8 cellular contexts compared by ENCODE assay signal in genomic region chr9:115373000-115373709, GRCh38.
DNase-seq lines count a peak whose midpoint lies in the region; ATAC-seq and TF ChIP-seq lines count a peak whose summit lies in the region.

No MANE protein-coding gene starts in this region.

- peak; percentile 74 for ATAC-seq in HG03469 (IDR thresholded peaks at IDR 0.05; ENCODE audit: unreplicated experiment)
- peak; percentile 68 for ATAC-seq in stimulated activated naive CD8-positive, alpha-beta T cell treated with anti-CD3 and anti-CD28 coated beads, Interleukin-15, Interleukin-2, amounts not matched to agents 100 U/mL and 50 U/mL, for 24 hours

- peaks cover 1% of the 10 kb centered on the region for H3K9me3 Mint-ChIP-seq in endodermal cell

- no peaks in the 10 kb centered on the region for H3K27me3 Mint-ChIP-seq in endodermal cell (ENCODE audit: insufficient read depth)

- H3K27ac ChIP-seq in endodermal cell (ENCODE audit: low read depth, low read length) (no peak overlapping the region), thyroid gland (no peak overlapping the region)

- TF ChIP-seq POLR2A in thyroid gland (IDR thresholded peaks at IDR 0.05), result no peak

- peaks cover 8% of the 10 kb centered on the region for H3K9me3 ChIP-seq in endodermal cell (ENCODE audit: control insufficient read depth, low read length)
- H3K9me3 ChIP-seq in thyroid gland, result no peaks in the 10 kb centered on the region

- H3K36me3 Mint-ChIP-seq in endodermal cell (ENCODE audit: low read depth), result peaks cover 8% of the 10 kb centered on the region

- H3K27ac Mint-ChIP-seq in endodermal cell, result peak overlapping the region; percentile 71

- H3K4me1 ChIP-seq in endodermal cell (ENCODE audit: control insufficient read depth, insufficient read depth, low read length) (no peaks in the 10 kb centered on the region), thyroid gland (no peaks in the 10 kb centered on the region)

- H3K9ac ChIP-seq in endodermal cell (ENCODE audit: extremely low read depth, low read length, poor library complexity, severe bottlenecking), result no peak overlapping the region

- no peak overlapping the region for H3K4me3 ChIP-seq in endodermal cell (ENCODE audit: low read length)
- no peak overlapping the region for H3K4me3 ChIP-seq in thyroid gland (replicated peaks in 1 of 3)

- H3K4me3 Mint-ChIP-seq in endodermal cell, result no peak overlapping the region

- H3K27me3 ChIP-seq in endodermal cell (ENCODE audit: control insufficient read depth, insufficient read depth, low read length, poor library complexity, severe bottlenecking), result no peaks in the 10 kb centered on the region
- H3K27me3 ChIP-seq in thyroid gland, result no peaks in the 10 kb centered on the region

- peak; percentile 95 for DNase-seq in ACHN
- DNase-seq in GM19238 (ENCODE audit: insufficient read length, low spot score), result peak; percentile 2
- DNase-seq in endodermal cell, result no peak
- DNase-seq in stimulated activated naive CD8-positive, alpha-beta T cell treated with anti-CD3 and anti-CD28 coated beads, Interleukin-15, Interleukin-2, amounts not matched to agents 100 U/mL and 50 U/mL, for 24 hours, result peak; percentile 18
- DNase-seq in NOMO-1 treated with DMSO at 0.1 percent for 48 hours (lab: John Stamatoyannopoulos, UW; ENCODE audit: unreplicated experiment), result no peak
- no peak for DNase-seq in thyroid gland
- DNase-seq in NCI-H446 treated with DMSO at 0.1 percent for 48 hours (lab: John Stamatoyannopoulos, UW), result no peak

- no peaks in the 10 kb centered on the region for H3K36me3 ChIP-seq in endodermal cell (ENCODE audit: control insufficient read depth, insufficient read depth, low read length)
- no peaks in the 10 kb centered on the region for H3K36me3 ChIP-seq in thyroid gland

- in situ Hi-C loops in ACHN (cut with HindIII; ENCODE audit: low pct_ligation_motif_present, low pct_unique_long_range_greater_than_20kb, low sequenced_read_pairs), result no loop called here

- intact Hi-C loops in thyroid gland (cut with DNase I), result no loop called here

- TF ChIP-seq CTCF in endodermal cell (conservative IDR thresholded peaks at IDR 0.05), result no peak
- TF ChIP-seq CTCF in thyroid gland (IDR thresholded peaks at IDR 0.05), result no peak

- WGBS in endodermal cell (ENCODE audit: insufficient coverage in 1 of 2, insufficient read length in 1 of 2), 2 experiments, result 85 to 89% methylated on average over 4 to 6 of the region's 6 CpGs
- WGBS in thyroid gland, 2 donors, result 83 to 85% methylated on average over 6 of the region's 6 CpGs

- H3K4me1 Mint-ChIP-seq in endodermal cell, result peaks cover 6% of the 10 kb centered on the region

Comparison
In these comparisons a context has a peak if more than half of its experiments do, and no peak if none do; other contexts are left out.
1. DNase-seq: peak in ACHN (single experiment), GM19238 (single experiment) and stimulated activated naive CD8-positive, alpha-beta T cell treated with anti-CD3 and anti-CD28 coated beads, Interleukin-15, Interleukin-2, amounts not matched to agents 100 U/mL and 50 U/mL, for 24 hours (single experiment); none in endodermal cell (single experiment), NOMO-1 treated with DMSO at 0.1 percent for 48 hours (single experiment), thyroid gland (0 of 2) and NCI-H446 treated with DMSO at 0.1 percent for 48 hours (single experiment).